Comparison of ENCODE assay signal across 9 cellular contexts in the genomic region with DNA sequence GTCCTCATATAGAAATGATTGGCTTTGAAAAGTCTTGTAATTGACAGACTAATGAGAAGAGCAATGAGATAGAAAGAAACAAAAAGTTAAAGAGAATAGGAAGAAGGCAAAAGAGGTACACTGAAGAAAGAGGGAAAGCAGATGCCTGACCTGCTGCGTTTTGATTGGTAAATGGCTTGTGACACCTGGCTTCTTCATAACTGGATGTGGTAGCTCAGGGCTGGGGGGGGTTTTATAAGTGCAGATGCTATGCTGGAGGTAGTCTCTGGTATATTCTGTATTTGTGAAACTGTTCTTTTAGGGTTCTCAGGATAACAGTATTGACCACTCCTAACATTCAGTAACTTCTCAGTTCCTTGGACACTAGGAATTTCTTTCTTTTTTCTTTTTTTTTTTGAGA. TPM values are rescaled to one million over a fixed set of nuclear protein-coding genes. Genes with fewer than 3 reads are reported as not detected.
DNase-seq lines count a peak whose midpoint lies in the region; ATAC-seq and TF ChIP-seq lines count a peak whose summit lies in the region.
"Had no signal": no experiment of that assay in that cellular context is flagged by ENCODE, and none has a peak within 500 bp of the region (broad histone marks: within the 10 kb centered on the region; RNA-seq: fewer than 3 reads in every experiment).

No MANE protein-coding gene starts in this region.

- H3K36me3 Mint-ChIP-seq in activated CD4-positive, alpha-beta memory T cell treated with anti-CD3 and anti-CD28 coated beads, Interleukin-2, amount 10 ng/mL, durations not matched to agents 7 days and 5 days (ENCODE audit: low read depth), result peaks cover 4% of the 10 kb centered on the region
- no peaks in the 10 kb centered on the region for H3K36me3 Mint-ChIP-seq in immature natural killer cell

- no peaks in the 10 kb centered on the region for H3K27me3 ChIP-seq in heart left ventricle
- H3K27me3 ChIP-seq in transverse colon, result peaks cover 7% of the 10 kb centered on the region
- peaks cover 43% of the 10 kb centered on the region for H3K27me3 ChIP-seq in osteoblast (ENCODE audit: insufficient read depth, low read length)

- H3K79me2 ChIP-seq in osteoblast (ENCODE audit: insufficient read depth, low read length), result no peaks in the 10 kb centered on the region

- H3K9me3 Mint-ChIP-seq in activated CD4-positive, alpha-beta memory T cell treated with anti-CD3 and anti-CD28 coated beads, Interleukin-2, amount 10 ng/mL, durations not matched to agents 7 days and 5 days, result no peaks in the 10 kb centered on the region
- no peaks in the 10 kb centered on the region for H3K9me3 Mint-ChIP-seq in immature natural killer cell

- H3K27me3 Mint-ChIP-seq in activated CD4-positive, alpha-beta memory T cell treated with anti-CD3 and anti-CD28 coated beads, Interleukin-2, amount 10 ng/mL, durations not matched to agents 7 days and 5 days, result peaks cover 27% of the 10 kb centered on the region
- peaks cover 1 to 11% (median 5%) of the 10 kb centered on the region in 3 donors for H3K27me3 Mint-ChIP-seq in immature natural killer cell (ENCODE audit: low read depth in 3 of 3)

- TF ChIP-seq CTCF in heart left ventricle (IDR thresholded peaks at IDR 0.05) (no peak), transverse colon (IDR thresholded peaks at IDR 0.05) (no peak), osteoblast (IDR thresholded peaks at IDR 0.05; ENCODE audit: extremely low read depth, low read depth, low read length) (no peak)

- ATAC-seq in heart left ventricle (no peak), Right ventricle myocardium superior (ENCODE audit: poor library complexity) (no peak)
- ATAC-seq: left colon had no signal

- H3K4me3 ChIP-seq in heart left ventricle (peak overlapping the region in 8 of 12 donors; percentile 68 to 95 (median 86)), transverse colon (peak overlapping the region in 1 of 4 donors; percentile 74), osteoblast (ENCODE audit: insufficient read depth, low read length) (no peak overlapping the region)

- H3K36me3 ChIP-seq in heart left ventricle (no peaks in the 10 kb centered on the region), transverse colon (no peaks in the 10 kb centered on the region), osteoblast (ENCODE audit: insufficient read depth, low read length) (no peaks in the 10 kb centered on the region)

- WGBS in heart left ventricle, 4 donors, result 69 to 74% (median 73%) methylated on average over 1 of the region's 1 CpG
- 50 to 73% methylated on average over 1 of the region's 1 CpG for WGBS in transverse colon (ENCODE audit: low coverage in 1 of 2), 2 donors

- POLR2A ChIA-PET in activated CD4-positive, alpha-beta memory T cell treated with anti-CD3 and anti-CD28 coated beads, Interleukin-2, amount 10 ng/mL, durations not matched to agents 7 days and 5 days (lab: Charles Lee), result interaction anchor here (1.2 to 6.9 kb wide), 2 partner anchors 29 kb away, joined by 3 to 42 read pairs; partner anchors contain the start of genes HAUS2 and LRRC57

- TF ChIP-seq EP300 in transverse colon (IDR thresholded peaks at IDR 0.05; ENCODE audit: low read depth), result no peak

- peaks cover 3% of the 10 kb centered on the region for H4K20me1 ChIP-seq in osteoblast (ENCODE audit: insufficient read depth, low read length)

- H2AFZ ChIP-seq in osteoblast (ENCODE audit: low read length), result no peak overlapping the region

- peak overlapping the region; percentile 90 for H3K4me3 Mint-ChIP-seq in activated CD4-positive, alpha-beta memory T cell treated with anti-CD3 and anti-CD28 coated beads, Interleukin-2, amount 10 ng/mL, durations not matched to agents 7 days and 5 days
- peak overlapping the region; percentile 90 to 95 (median 94) for H3K4me3 Mint-ChIP-seq in immature natural killer cell

- H3K4me2 ChIP-seq in osteoblast (ENCODE audit: insufficient read depth, low read length), result no peak overlapping the region

- CTCF ChIA-PET in activated CD4-positive, alpha-beta memory T cell treated with anti-CD3 and anti-CD28 coated beads, Interleukin-2, amount 10 ng/mL, durations not matched to agents 7 days and 5 days (lab: Charles Lee), result interaction anchor here (1.0 to 1.5 kb wide), 3 partner anchors 28 to 73 kb away, joined by 3 read pairs; partner anchors contain the start of genes HAUS2 and LRRC57

- H3K9me3 ChIP-seq in heart left ventricle (no peaks in the 10 kb centered on the region), transverse colon (no peaks in the 10 kb centered on the region), osteoblast (ENCODE audit: low read depth, low read length) (no peaks in the 10 kb centered on the region)

- H3K27ac ChIP-seq in heart left ventricle (peak overlapping the region in 3 of 12 donors; percentile 8 to 95 (median 65)), transverse colon (peak overlapping the region; percentile 87 to 95 (median 88)), osteoblast (ENCODE audit: low read depth, low read length) (no peak overlapping the region)

- TF ChIP-seq POLR2A in heart left ventricle (IDR thresholded peaks at IDR 0.05) (no peak), transverse colon (IDR thresholded peaks at IDR 0.05) (no peak)

- H3K4me1 ChIP-seq in heart left ventricle, result peaks cover 3 to 62% (median 34%) of the 10 kb centered on the region in 12 donors
- H3K4me1 ChIP-seq in transverse colon, result peaks cover 11 to 42% (median 30%) of the 10 kb centered on the region in 4 donors
- H3K4me1 ChIP-seq in osteoblast (ENCODE audit: insufficient read depth, low read length), result peaks cover 16% of the 10 kb centered on the region

- in situ Hi-C loops in transverse colon (cut with MboI; ENCODE audit: low pct_ligation_motif_present in 1 of 4, low pct_unique_long_range_greater_than_20kb in 1 of 4, low sequenced_read_pairs in 3 of 4), result no loop called here

- DNase-seq in heart left ventricle (no peak), Right ventricle myocardium superior (no peak), immature natural killer cell (no peak), transverse colon (no peak), osteoblast (ENCODE audit: insufficient read length, low spot score, missing footprints) (no peak), AG08396 (ENCODE audit: low spot score) (no peak), hippocampal formation (lab: John Stamatoyannopoulos, UW) (no peak)
- no peak for DNase-seq in activated CD4-positive, alpha-beta memory T cell treated with anti-CD3 and anti-CD28 coated beads, Interleukin-2, amount 10 ng/mL, durations not matched to agents 7 days and 5 days
- DNase-seq: left colon had no signal

- no peak overlapping the region for H3K27ac Mint-ChIP-seq in activated CD4-positive, alpha-beta memory T cell treated with anti-CD3 and anti-CD28 coated beads, Interleukin-2, amount 10 ng/mL, durations not matched to agents 7 days and 5 days
- peak overlapping the region in 3 of 6 donors; percentile 54 to 89 (median 86) for H3K27ac Mint-ChIP-seq in immature natural killer cell

- peaks cover 40% of the 10 kb centered on the region for H3K4me1 Mint-ChIP-seq in activated CD4-positive, alpha-beta memory T cell treated with anti-CD3 and anti-CD28 coated beads, Interleukin-2, amount 10 ng/mL, durations not matched to agents 7 days and 5 days
- H3K4me1 Mint-ChIP-seq in immature natural killer cell, result peaks cover 43 to 54% of the 10 kb centered on the region in 2 donors

- intact Hi-C loops in heart left ventricle (cut with DNase I) (loop anchor here in 5 of 10 donors (5.0 to 10.0 kb wide), 5 partner anchors 68 to 304 kb away; partner anchors contain the start of genes GANC (in 1 of the 5) and TMEM87A (in 1 of the 5)), Right ventricle myocardium superior (cut with DNase I) (no loop called here), transverse colon (cut with DNase I; ENCODE audit: low total_unique reads) (no loop called here)

RNA-seq across cellular contexts. Expression of gene STARD9, which starts 1.4 kb away (rescaled TPM):
- total RNA-seq in heart left ventricle (10 to 100 TPM in 1 of 9 donors, 1 to 10 TPM in 8; 4.3 to 10.3 (median 8.0) TPM), Right ventricle myocardium superior (5.4 TPM), transverse colon (10 to 100 TPM; 11.1 to 52.5 (median 22.4) TPM), osteoblast (9.4 and 13.0 TPM in 2 replicates)
- polyA plus RNA-seq in heart left ventricle (10 to 100 TPM in 1 of 2 donors, 1 to 10 TPM in 1; 3.7 to 11.1 TPM), immature natural killer cell (1 to 10 TPM in 2 of 3 donors, not detected in 1; 1.1 to 2.3 TPM)
- total RNA-seq in activated CD4-positive, alpha-beta memory T cell treated with anti-CD3 and anti-CD28 coated beads, Interleukin-2, amount 10 ng/mL, durations not matched to agents 7 days and 5 days, result 1 to 10 TPM; 8.2 TPM

RNA-seq across cellular contexts. Expression of gene HAUS2, which starts 28.1 kb away (rescaled TPM):
- total RNA-seq in heart left ventricle, result 10 to 100 TPM; 10.5 to 27.8 (median 13.7) TPM
- 10 to 100 TPM in 1 of 2 donors, 1 to 10 TPM in 1; 8.6 to 18.9 TPM for polyA plus RNA-seq in heart left ventricle
- 9.1 TPM for total RNA-seq in Right ventricle myocardium superior
- 10 to 100 TPM; 35.1 to 35.8 TPM for total RNA-seq in activated CD4-positive, alpha-beta memory T cell treated with anti-CD3 and anti-CD28 coated beads, Interleukin-2, amount 10 ng/mL, durations not matched to agents 7 days and 5 days
- 10 to 100 TPM; 18.5 to 37.0 (median 31.5) TPM for polyA plus RNA-seq in immature natural killer cell
- 10 to 100 TPM; 10.6 to 27.5 (median 13.6) TPM for total RNA-seq in transverse colon
- 18.5 and 20.6 TPM in 2 replicates for total RNA-seq in osteoblast

RNA-seq across cellular contexts. Expression of gene LRRC57, which starts 28.2 kb away (rescaled TPM):
- total RNA-seq in heart left ventricle (10 to 100 TPM; 10.6 to 25.9 (median 20.0) TPM), Right ventricle myocardium superior (11.9 TPM), transverse colon (10 to 100 TPM; 12.3 to 42.4 (median 28.7) TPM), osteoblast (16.3 and 17.4 TPM in 2 replicates)
- polyA plus RNA-seq in heart left ventricle (10 to 100 TPM in 1 of 2 donors, 1 to 10 TPM in 1; 5.2 to 13.7 TPM), immature natural killer cell (10 to 100 TPM in 1 of 3 donors, 1 to 10 TPM in 2; 1.2 to 14.0 (median 8.6) TPM)
- 10 to 100 TPM; 21.2 to 23.5 TPM for total RNA-seq in activated CD4-positive, alpha-beta memory T cell treated with anti-CD3 and anti-CD28 coated beads, Interleukin-2, amount 10 ng/mL, durations not matched to agents 7 days and 5 days
